Comparison of ENCODE assay signal across 8 cellular contexts in the genomic region with DNA sequence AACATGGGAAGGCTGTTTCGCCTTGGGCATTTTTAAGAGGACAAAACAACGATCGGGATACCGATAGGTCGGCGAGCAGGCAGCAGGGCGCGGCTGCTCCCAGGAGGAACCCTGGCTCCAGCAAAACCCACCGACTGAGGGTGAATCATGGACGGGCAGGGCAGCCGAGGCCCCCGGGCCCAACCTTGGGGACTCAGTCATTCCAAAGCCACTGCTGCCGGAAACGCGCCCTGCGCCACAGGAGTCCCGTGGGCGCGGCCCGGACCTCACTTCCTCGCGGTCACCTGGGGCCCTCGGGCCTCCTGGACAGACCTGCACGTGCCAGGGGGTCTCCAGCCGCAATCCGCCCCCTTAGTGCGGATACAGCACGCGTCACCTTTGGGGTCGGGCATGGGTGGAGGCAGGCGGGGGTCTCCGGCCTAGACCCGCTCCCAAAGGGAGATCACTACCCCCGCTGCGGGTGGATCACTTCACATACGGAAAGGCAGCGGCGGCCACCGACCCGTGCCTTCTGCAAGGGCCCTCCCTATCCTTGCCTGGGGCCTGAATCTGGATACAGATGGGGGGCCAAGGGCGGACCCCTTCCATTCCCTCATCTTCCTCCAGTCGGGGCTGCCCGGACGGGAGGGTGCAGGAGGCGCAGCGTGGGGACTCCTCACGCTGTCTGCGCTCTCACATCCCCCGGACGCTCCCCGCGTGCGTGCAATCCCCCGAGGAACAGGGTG. TPM values are rescaled to one million over a fixed set of nuclear protein-coding genes. Genes with fewer than 3 reads are reported as not detected.
DNase-seq lines count a peak whose midpoint lies in the region; ATAC-seq lines count a peak whose summit lies in the region.

No MANE protein-coding gene starts in this region.

- peaks cover 49% of the 10 kb centered on the region for H3K36me3 Mint-ChIP-seq in stimulated activated naive CD8-positive, alpha-beta T cell treated with anti-CD3 and anti-CD28 coated beads, Interleukin-15, Interleukin-2, amounts not matched to agents 100 ng/mL and 50 ng/mL, for 24 hours (ENCODE audit: low read depth)

- ATAC-seq in HG02885 (IDR thresholded peaks at IDR 0.05; ENCODE audit: poor library complexity, unreplicated experiment) = peak; percentile 24

- H3K27ac ChIP-seq in esophagus (ENCODE audit: low read depth in 2 of 2, low read length in 1 of 2) = peak overlapping the region; percentile 94 to 97

- H3K27ac Mint-ChIP-seq in stimulated activated naive CD8-positive, alpha-beta T cell treated with anti-CD3 and anti-CD28 coated beads, Interleukin-15, Interleukin-2, amounts not matched to agents 100 ng/mL and 50 ng/mL, for 24 hours = peak overlapping the region; percentile 100

- H3K9me3 ChIP-seq in esophagus (ENCODE audit: control insufficient read depth in 2 of 2, insufficient read depth in 1 of 2, low read depth in 1 of 2, low read length in 1 of 2) = peaks cover 0 to 2% of the 10 kb centered on the region in 2 donors

- peak; percentile 18 for DNase-seq in NCI-H510A treated with DMSO at 0.1 percent for 48 hours (lab: John Stamatoyannopoulos, UW)
- DNase-seq in NCI-H510A (lab: John Stamatoyannopoulos, UW) = no peak
- peak; percentile 84 for DNase-seq in NCI-H69 (lab: John Stamatoyannopoulos, UW)
- peak; percentile 45 for DNase-seq in activated T-cell treated with anti-CD3 and anti-CD28 coated beads, Interleukin-2, amount 50 U/mL, for 1 hour
- peak; percentile 64 for DNase-seq in myocyte (ENCODE audit: low read depth)

- WGBS in esophagus, 2 donors = 0% methylated on average over 52 to 54 of the region's 54 CpGs

- peaks cover 68% of the 10 kb centered on the region for H3K4me1 Mint-ChIP-seq in stimulated activated naive CD8-positive, alpha-beta T cell treated with anti-CD3 and anti-CD28 coated beads, Interleukin-15, Interleukin-2, amounts not matched to agents 100 ng/mL and 50 ng/mL, for 24 hours (ENCODE audit: low read depth)

- H3K36me3 ChIP-seq in esophagus (ENCODE audit: control insufficient read depth in 2 of 2, insufficient read depth in 2 of 2, low read length in 1 of 2) = no peaks in the 10 kb centered on the region

- H3K4me1 ChIP-seq in esophagus (ENCODE audit: control insufficient read depth in 2 of 2, insufficient read depth in 2 of 2, low read length in 1 of 2) = peaks cover 0 to 3% of the 10 kb centered on the region in 2 donors

- no peaks in the 10 kb centered on the region for H3K27me3 ChIP-seq in esophagus (ENCODE audit: control insufficient read depth in 1 of 2, insufficient read depth in 2 of 2, low read length in 2 of 2)

- no peaks in the 10 kb centered on the region for H3K27me3 Mint-ChIP-seq in stimulated activated naive CD8-positive, alpha-beta T cell treated with anti-CD3 and anti-CD28 coated beads, Interleukin-15, Interleukin-2, amounts not matched to agents 100 ng/mL and 50 ng/mL, for 24 hours

- no peaks in the 10 kb centered on the region for H3K9me3 Mint-ChIP-seq in stimulated activated naive CD8-positive, alpha-beta T cell treated with anti-CD3 and anti-CD28 coated beads, Interleukin-15, Interleukin-2, amounts not matched to agents 100 ng/mL and 50 ng/mL, for 24 hours

- H3K4me3 Mint-ChIP-seq in stimulated activated naive CD8-positive, alpha-beta T cell treated with anti-CD3 and anti-CD28 coated beads, Interleukin-15, Interleukin-2, amounts not matched to agents 100 ng/mL and 50 ng/mL, for 24 hours = peak overlapping the region; percentile 99

- H3K4me3 ChIP-seq in esophagus (ENCODE audit: low read depth in 1 of 2, low read length in 2 of 2) = peak overlapping the region; percentile 64 to 99

RNA-seq across cellular contexts. Expression of a gene that starts 0.7 kb away (rescaled TPM):
- polyA plus RNA-seq in esophagus = 1,000 to 10,000 TPM; 1,229 to 1,425 TPM
- 110 and 113 TPM in 2 replicates for total RNA-seq in myocyte
- polyA plus RNA-seq in myocyte (2012) = 235 TPM

RNA-seq across cellular contexts. Expression of a gene that starts 47.6 kb away (rescaled TPM):
- polyA plus RNA-seq in esophagus = 1 to 10 TPM in 1 of 2 donors, under 1 TPM in 1; 0.86 to 1.3 TPM
- total RNA-seq in myocyte = not detected in 2 replicates
- polyA plus RNA-seq in myocyte (2012) = 0.21 TPM
